In the genomic region with DNA sequence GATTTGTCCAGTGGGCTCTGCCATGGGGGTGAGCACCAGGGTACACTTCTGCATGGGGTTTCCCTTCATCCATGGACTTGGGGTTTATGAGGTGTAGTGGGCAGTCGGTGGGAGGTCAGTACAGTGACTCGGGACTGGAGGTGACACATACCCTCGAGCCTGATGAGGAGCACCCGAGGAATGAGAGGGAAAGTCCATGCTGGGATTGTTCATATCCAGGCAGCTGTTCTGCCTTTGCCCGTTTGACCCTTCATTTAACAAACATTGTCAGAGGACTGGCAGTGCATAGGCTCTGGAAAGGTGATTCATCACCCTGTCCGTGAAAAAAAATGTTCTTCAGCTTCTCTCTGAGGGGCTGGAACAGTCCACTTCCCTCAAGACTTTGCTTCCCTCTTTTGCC, we compare ENCODE assay signal across 8 cellular contexts. TPM values are rescaled to one million over a fixed set of nuclear protein-coding genes. Genes with fewer than 3 reads are reported as not detected.
DNase-seq lines count a peak whose midpoint lies in the region; ATAC-seq, FAIRE-seq and TF ChIP-seq lines count a peak whose summit lies in the region.

No MANE protein-coding gene starts in this region.

- H3K4me1 Mint-ChIP-seq in immature natural killer cell = peaks cover 24 to 40% of the 10 kb centered on the region in 2 donors

- FAIRE-seq in H54 (lab: Jason Lieb, UNC) = peak; percentile 80

- no peak overlapping the region for H3K27ac Mint-ChIP-seq in immature natural killer cell

- peaks cover 3 to 29% (median 26%) of the 10 kb centered on the region in 3 donors for H3K27me3 ChIP-seq in stomach

- H3K4me3 Mint-ChIP-seq in immature natural killer cell = peak overlapping the region; percentile 46 to 84 (median 53)

- H3K27me3 Mint-ChIP-seq in immature natural killer cell (ENCODE audit: low read depth in 3 of 3) = peaks cover 21 to 28% (median 24%) of the 10 kb centered on the region in 3 donors

- H3K4me1 ChIP-seq in stomach = peaks cover 26 to 62% (median 38%) of the 10 kb centered on the region in 4 donors

- DNase-seq in H54 (ENCODE audit: insufficient read length, low spot score) = peak; percentile 63
- DNase-seq in amniotic stem cell (lab: John Stamatoyannopoulos, UW) = peak; percentile 63
- no peak for DNase-seq in immature natural killer cell
- DNase-seq in stomach = no peak
- DNase-seq in NCI-H69 (lab: John Stamatoyannopoulos, UW) = no peak
- no peak for DNase-seq in NCI-H2227 treated with DMSO at 0.1 percent for 48 hours (lab: John Stamatoyannopoulos, UW)
- no peak for DNase-seq in NCI-H524 (lab: John Stamatoyannopoulos, UW)

- no peaks in the 10 kb centered on the region for H3K9me3 ChIP-seq in stomach

- no peaks in the 10 kb centered on the region for H3K36me3 Mint-ChIP-seq in immature natural killer cell

- intact Hi-C loops in stomach (cut with DNase I; ENCODE audit: low total_unique reads) = no loop called here

- TF ChIP-seq POLR2A in H54 (IDR thresholded peaks at IDR 0.05; ENCODE audit: low read depth, low read length) = 0 out of 2 replicates have a peak, but pooled peaks have one; percentile 1
- TF ChIP-seq POLR2A in stomach (IDR thresholded peaks at IDR 0.05) = no peak

- H3K27ac ChIP-seq in stomach = peak overlapping the region in 4 of 5 donors; percentile 33 to 94 (median 91)

- no peak for TF ChIP-seq CTCF in stomach (IDR thresholded peaks at IDR 0.05)

- no peak for ATAC-seq in GM21576 (IDR thresholded peaks at IDR 0.05; ENCODE audit: unreplicated experiment)

- no peak for TF ChIP-seq EP300 in stomach (IDR thresholded peaks at IDR 0.05)

- no peaks in the 10 kb centered on the region for H3K36me3 ChIP-seq in stomach

- H3K4me3 ChIP-seq in stomach = peak overlapping the region in 3 of 4 donors; percentile 62 to 70 (median 66)

- H3K9me3 Mint-ChIP-seq in immature natural killer cell = no peaks in the 10 kb centered on the region

- WGBS in stomach, 5 donors = 34 to 66% (median 46%) methylated on average over 6 of the region's 6 CpGs

RNA-seq across cellular contexts. Expression of a gene that starts 2.7 kb away (rescaled TPM):
- polyA plus RNA-seq in immature natural killer cell = under 1 TPM in 1 of 3 donors, not detected in 2; 0.66 TPM
- 10 to 100 TPM in 4 of 5 donors, 1 to 10 TPM in 1; 4.9 to 92.4 (median 19.3) TPM for total RNA-seq in stomach
- 1 to 10 TPM; 1.8 to 3.4 (median 3.1) TPM for polyA plus RNA-seq in stomach

Comparison
In these comparisons a context has a peak if more than half of its experiments do, and no peak if none do; other contexts are left out.
1. DNase-seq: peak in H54 (single experiment) and amniotic stem cell (single experiment); none in immature natural killer cell (0 of 3), stomach (single experiment), NCI-H69 (single experiment), NCI-H2227 treated with DMSO at 0.1 percent for 48 hours (single experiment) and NCI-H524 (0 of 2).